Comparison of ENCODE assay signal across 27 cellular contexts in genomic region chr9:107109324-107109723, GRCh38.
DNase-seq lines count a peak whose midpoint lies in the region; ATAC-seq and TF ChIP-seq lines count a peak whose summit lies in the region.
"Had no signal": no experiment of that assay in that cellular context is flagged by ENCODE, and none has a peak within 500 bp of the region (broad histone marks: within the 10 kb centered on the region; RNA-seq: fewer than 3 reads in every experiment).

No MANE protein-coding gene starts in this region.

- no peak overlapping the region for H3K27ac ChIP-seq in gastrocnemius medialis
- H3K27ac ChIP-seq: 22Rv1; A549; BLaER1; BLaER1 treated with 17β-estradiol and CSF1 and Interleukin-3, amounts not matched to agents 10 nM and 100 nM; C4-2B had no signal

- DNase-seq in gastrocnemius medialis = no peak
- no peak for DNase-seq in pons (ENCODE audit: low spot score)
- DNase-seq: 8988T; ACHN; AML-193; BE2C; C1 segment of cervical spinal cord; Caco-2; Calu3; CD4-positive, alpha-beta memory T cell; CD4-positive, alpha-beta T cell; CD4-positive, CD25-positive, alpha-beta regulatory T cell; CD8-positive, alpha-beta memory T cell; CD8-positive, alpha-beta T cell; COR-L47; DMS 273 treated with DMSO at 0.1 percent for 48 hours; DMS153; DMS53; DMS79; DMS79 treated with DMSO at 0.1 percent for 48 hours; DND-41; EL had no signal

- no peaks in the 10 kb centered on the region for H3K27me3 ChIP-seq in gastrocnemius medialis
- H3K27me3 ChIP-seq: BE2C; BLaER1; BLaER1 treated with 17β-estradiol and CSF1 and Interleukin-3, amounts not matched to agents 10 nM and 100 nM had no signal

- no peaks in the 10 kb centered on the region for H3K36me3 ChIP-seq in gastrocnemius medialis
- H3K36me3 ChIP-seq: BE2C; BLaER1; BLaER1 treated with 17β-estradiol and CSF1 and Interleukin-3, amounts not matched to agents 10 nM and 100 nM had no signal

- ATAC-seq in gastrocnemius medialis = peak; percentile 66 to 70
- ATAC-seq: A549; CD8-positive, alpha-beta T cell had no signal

- H3K4me1 ChIP-seq in gastrocnemius medialis = peaks cover 11 to 13% of the 10 kb centered on the region in 2 donors
- H3K4me1 ChIP-seq: A549, BE2C, BLaER1, Caco-2 had no signal

- no peaks in the 10 kb centered on the region for H3K9me3 ChIP-seq in gastrocnemius medialis
- H3K9me3 ChIP-seq: A549; BE2C; BLaER1; BLaER1 treated with 17β-estradiol and CSF1 and Interleukin-3, amounts not matched to agents 10 nM and 100 nM; Caco-2 had no signal

- in situ Hi-C loops in gastrocnemius medialis (cut with MboI; ENCODE audit: low sequenced_read_pairs in 4 of 4) = no loop called here

- no peak for TF ChIP-seq CTCF in gastrocnemius medialis (IDR thresholded peaks at IDR 0.05 in 4 of 5, conservative IDR thresholded peaks at IDR 0.05 in 1 of 5)

- intact Hi-C loops in gastrocnemius medialis (cut with DNase I; ENCODE audit: low total_unique reads) = no loop called here

- TF ChIP-seq POLR2A in gastrocnemius medialis (IDR thresholded peaks at IDR 0.05) = no peak

- no peak overlapping the region for H3K4me3 ChIP-seq in gastrocnemius medialis
- H3K4me3 ChIP-seq: A549; BLaER1; BLaER1 treated with 17β-estradiol and CSF1 and Interleukin-3, amounts not matched to agents 10 nM and 100 nM had no signal
